1 cellular context compared by ENCODE assay signal in genomic region chr20:4896119-4896700, GRCh38.
TF ChIP-seq lines count a peak whose summit lies in the region.

No MANE protein-coding gene starts in this region.

TF ChIP-seq in H1, 55 proteins besides CTCF, POLR2A, EP300 and RAD21 (continued from another document):
- TF ChIP-seq SIN3A (conservative IDR thresholded peaks at IDR 0.05 in 1 of 2, IDR thresholded peaks at IDR 0.05 in 1 of 2; ENCODE audit: low read depth in 1 of 2, low read length in 2 of 2) (no peak), CTBP2 (IDR thresholded peaks at IDR 0.05; ENCODE audit: borderline replicate concordance, insufficient read depth, insufficient read length, low read length) (no peak), RNF2 (IDR thresholded peaks at IDR 0.05; ENCODE audit: borderline replicate concordance, low read depth, low read length, missing control alignments, poor library complexity, severe bottlenecking) (no peak)
TF ChIP-seq in H1: peak in this region for 0.
